In genomic region chr14:101947577-101947903, GRCh38 we compare ENCODE assay signal across 1 cellular context.
TF ChIP-seq lines count a peak whose summit lies in the region.

No MANE protein-coding gene starts in this region.

TF ChIP-seq in neural cell, 6 proteins besides CTCF, POLR2A, EP300 and RAD21 (continued from another document):
- TF ChIP-seq, protein P1, sequence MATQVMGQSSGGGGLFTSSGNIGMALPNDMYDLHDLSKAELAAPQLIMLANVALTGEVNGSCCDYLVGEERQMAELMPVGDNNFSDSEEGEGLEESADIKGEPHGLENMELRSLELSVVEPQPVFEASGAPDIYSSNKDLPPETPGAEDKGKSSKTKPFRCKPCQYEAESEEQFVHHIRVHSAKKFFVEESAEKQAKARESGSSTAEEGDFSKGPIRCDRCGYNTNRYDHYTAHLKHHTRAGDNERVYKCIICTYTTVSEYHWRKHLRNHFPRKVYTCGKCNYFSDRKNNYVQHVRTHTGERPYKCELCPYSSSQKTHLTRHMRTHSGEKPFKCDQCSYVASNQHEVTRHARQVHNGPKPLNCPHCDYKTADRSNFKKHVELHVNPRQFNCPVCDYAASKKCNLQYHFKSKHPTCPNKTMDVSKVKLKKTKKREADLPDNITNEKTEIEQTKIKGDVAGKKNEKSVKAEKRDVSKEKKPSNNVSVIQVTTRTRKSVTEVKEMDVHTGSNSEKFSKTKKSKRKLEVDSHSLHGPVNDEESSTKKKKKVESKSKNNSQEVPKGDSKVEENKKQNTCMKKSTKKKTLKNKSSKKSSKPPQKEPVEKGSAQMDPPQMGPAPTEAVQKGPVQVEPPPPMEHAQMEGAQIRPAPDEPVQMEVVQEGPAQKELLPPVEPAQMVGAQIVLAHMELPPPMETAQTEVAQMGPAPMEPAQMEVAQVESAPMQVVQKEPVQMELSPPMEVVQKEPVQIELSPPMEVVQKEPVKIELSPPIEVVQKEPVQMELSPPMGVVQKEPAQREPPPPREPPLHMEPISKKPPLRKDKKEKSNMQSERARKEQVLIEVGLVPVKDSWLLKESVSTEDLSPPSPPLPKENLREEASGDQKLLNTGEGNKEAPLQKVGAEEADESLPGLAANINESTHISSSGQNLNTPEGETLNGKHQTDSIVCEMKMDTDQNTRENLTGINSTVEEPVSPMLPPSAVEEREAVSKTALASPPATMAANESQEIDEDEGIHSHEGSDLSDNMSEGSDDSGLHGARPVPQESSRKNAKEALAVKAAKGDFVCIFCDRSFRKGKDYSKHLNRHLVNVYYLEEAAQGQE (IDR thresholded peaks at IDR 0.05; ENCODE audit: borderline replicate concordance) = no peak
- no peak for TF ChIP-seq POLR2AphosphoS5 (IDR thresholded peaks at IDR 0.05)
